ENCODE assay signal across 24 cellular contexts in genomic region chr2:172999641-173000387, GRCh38.
A peak's percentile ranks its signal among the peaks of the same experiment; 100 is the strongest.
DNase-seq lines count a peak whose midpoint lies in the region; ATAC-seq, FAIRE-seq and TF ChIP-seq lines count a peak whose summit lies in the region.
"Had no signal": no experiment of that assay in that cellular context is flagged by ENCODE, and none has a peak within 500 bp of the region (broad histone marks: within the 10 kb centered on the region; RNA-seq: fewer than 3 reads in every experiment).

No MANE protein-coding gene starts in this region.

- H4K20me1 ChIP-seq in GM23248 (ENCODE audit: insufficient read depth) (no peaks in the 10 kb centered on the region), PC-3 (ENCODE audit: low read length) (no peaks in the 10 kb centered on the region)

- WGBS in A549 (ENCODE audit: missing lambda C conversion rate), result 87% methylated on average over 4 of the region's 4 CpGs
- 76 to 78% methylated on average over 4 of the region's 4 CpGs for WGBS in GM23248 (ENCODE audit: low coverage in 1 of 2, low lambda C conversion rate in 2 of 2, missing lambda C conversion rate in 2 of 2), 2 experiments

- no peak for FAIRE-seq in A549 (lab: Jason Lieb, UNC)
- FAIRE-seq: GM19239 had no signal

- CTCF ChIA-PET in A549 (lab: Yijun Ruan, JAX) (interaction anchor here (0.7 to 1.6 kb wide), 6 partner anchors 15 to 211 kb away, joined by 3 read pairs; no protein-coding TSS in a partner anchor), PC-3 (lab: Charles Lee) (interaction anchor here (0.6 kb wide), 1 partner anchor 24 kb away, joined by 3 read pairs; no protein-coding TSS in a partner anchor)

- H2AFZ ChIP-seq in GM23248 (no peak overlapping the region), PC-3 (ENCODE audit: low read length) (no peak overlapping the region)
- H2AFZ ChIP-seq: hepatocyte had no signal

- H3K4me2 ChIP-seq in A549 (peak overlapping the region; percentile 39; the same call in 1 of the 3 replicates), GM23248 (ENCODE audit: unreplicated experiment) (peak overlapping the region; percentile 5), PC-3 (ENCODE audit: low read length) (0 out of 2 replicates have a peak overlapping the region, but pooled peaks have one; percentile 26)
- H3K4me2 ChIP-seq: hepatocyte had no signal

- in situ Hi-C loops in GM23248 (cut with MboI), result no loop called here

- peaks cover 0 to 2% (median 0%) of the 10 kb centered on the region in 7 donors for H3K9me3 Mint-ChIP-seq in CD14-positive monocyte
- H3K9me3 Mint-ChIP-seq: CD4-positive, CD25-positive, alpha-beta regulatory T cell; WTC11 had no signal

- no peaks in the 10 kb centered on the region; the same call in 1 of the 2 replicates for H3K9me2 ChIP-seq in GM23248 (ENCODE audit: insufficient read depth)
- H3K9me2 ChIP-seq in PC-3 (replicated peaks; ENCODE audit: low read length), result no peaks in the 10 kb centered on the region

- no peaks in the 10 kb centered on the region for H3K36me3 Mint-ChIP-seq in CD14-positive monocyte
- H3K36me3 Mint-ChIP-seq: CD4-positive, CD25-positive, alpha-beta regulatory T cell; WTC11 had no signal

- peak overlapping the region; percentile 36 to 65; a peak in 5 of 6 replicates for H3K27ac ChIP-seq in A549
- peak overlapping the region; percentile 8; the same call in 1 of the 2 replicates for H3K27ac ChIP-seq in GM23248
- H3K27ac ChIP-seq in PC-3 (ENCODE audit: low read length), result no peak overlapping the region
- H3K27ac ChIP-seq: brain microvascular endothelial cell, hepatocyte, thoracic aorta had no signal

- no peaks in the 10 kb centered on the region for H3K79me2 ChIP-seq in GM23248 (ENCODE audit: insufficient read depth)
- H3K79me2 ChIP-seq in PC-3 (ENCODE audit: low read length), result no peaks in the 10 kb centered on the region
- H3K79me2 ChIP-seq: hepatocyte had no signal

- POLR2A ChIA-PET in A549 (lab: Yijun Ruan, JAX), result no interaction called here
- POLR2A ChIA-PET in PC-3 (lab: Charles Lee; ENCODE audit: unreplicated experiment), result no interaction called here

- peaks cover 12% of the 10 kb centered on the region for H3K4me1 Mint-ChIP-seq in CD14-positive monocyte
- H3K4me1 Mint-ChIP-seq: CD4-positive, CD25-positive, alpha-beta regulatory T cell had no signal

- no peak for TF ChIP-seq CTCF in A549 (IDR thresholded peaks at IDR 0.05)
- TF ChIP-seq CTCF in PC-3 (conservative IDR thresholded peaks at IDR 0.05; ENCODE audit: low read depth, low read length), result no peak
- no peak for TF ChIP-seq CTCF in CD14-positive monocyte (IDR thresholded peaks at IDR 0.05)

- intact Hi-C loops in PC-3 (cut with micrococcal nuclease), result no loop called here
- intact Hi-C loops in left cardiac atrium (cut with DNase I), result no loop called here
- intact Hi-C loops in CD14-positive monocyte (cut with micrococcal nuclease), result no loop called here

- H3K9me3 ChIP-seq in A549 (peaks cover 8% of the 10 kb centered on the region; the same call in 2 of the 3 replicates), GM23248 (ENCODE audit: low read depth) (no peaks in the 10 kb centered on the region), PC-3 (ENCODE audit: low read length) (no peaks in the 10 kb centered on the region)
- H3K9me3 ChIP-seq: thoracic aorta had no signal

- BruUV-seq in PC-3 (replicated peaks; lab: Mats Ljungman, UMichigan), result no TSS peak

- no peak for TF ChIP-seq POLR2A in A549 (IDR thresholded peaks at IDR 0.05; ENCODE audit: low read length)

- H3K9ac ChIP-seq in GM23248 (no peak overlapping the region), PC-3 (ENCODE audit: low read length) (no peak overlapping the region)

- TF ChIP-seq EP300 in A549 (IDR thresholded peaks at IDR 0.05), result no peak

- H3K36me3 ChIP-seq in GM23248 (ENCODE audit: low read depth) (no peaks in the 10 kb centered on the region), PC-3 (ENCODE audit: low read depth, low read length) (no peaks in the 10 kb centered on the region)
- H3K36me3 ChIP-seq: brain microvascular endothelial cell, thoracic aorta had no signal

- H3K4me3 ChIP-seq in A549, result no peak overlapping the region
- H3K4me3 ChIP-seq in GM23248, result no peak overlapping the region
- H3K4me3 ChIP-seq in PC-3 (ENCODE audit: low read length), result no peak overlapping the region
- H3K4me3 ChIP-seq: hepatocyte, lung, thoracic aorta had no signal

- H3K4me1 ChIP-seq in A549 (peaks cover 74% of the 10 kb centered on the region), GM23248 (ENCODE audit: insufficient read depth) (peaks cover 42% of the 10 kb centered on the region), PC-3 (ENCODE audit: insufficient read depth, low read length) (peaks cover 56% of the 10 kb centered on the region)

- TF ChIP-seq RAD21 in A549 (conservative IDR thresholded peaks at IDR 0.05 in 1 of 2, IDR thresholded peaks at IDR 0.05 in 1 of 2), result no peak

- H3K27ac Mint-ChIP-seq in CD14-positive monocyte, result no peak overlapping the region
- H3K27ac Mint-ChIP-seq: CD4-positive, CD25-positive, alpha-beta regulatory T cell; WTC11 had no signal

- H3K27me3 ChIP-seq in GM23248 (replicated peaks; ENCODE audit: insufficient read depth), result no peaks in the 10 kb centered on the region
- no peaks in the 10 kb centered on the region for H3K27me3 ChIP-seq in PC-3 (ENCODE audit: low read length)
- H3K27me3 ChIP-seq: brain microvascular endothelial cell, hepatocyte had no signal

- DNase-seq in A549 (ENCODE audit: low read depth in 1 of 2, low spot score in 1 of 2) (no peak), GM23248 (peak; percentile 59), PC-3 (no peak), left cardiac atrium (no peak), CD14-positive monocyte (ENCODE audit: low spot score) (no peak)
- no peak for DNase-seq in activated CD8-positive, alpha-beta memory T cell treated with anti-CD3 and anti-CD28 coated beads, Interleukin-2, amount 50 U/mL, for 48 hours
- DNase-seq in stimulated activated CD4-positive, alpha-beta T cell treated with anti-CD3 and anti-CD28 coated beads, Interleukin-1b, Interleukin-23, amount 100 ng/mL, for 48 hours, result no peak
- DNase-seq: activated CD4-positive, alpha-beta T cell treated with anti-CD3 and anti-CD28 coated beads, Interleukin-2, amount 50 U/mL, for 4 hours; activated effector memory CD4-positive, alpha-beta T cell treated with anti-CD3 and anti-CD28 coated beads, Interleukin-2, amount 50 U/mL, for 16 hours; brain microvascular endothelial cell; CD4-positive, CD25-positive, alpha-beta regulatory T cell; cortex of kidney; Kasumi-1; NCI-H1048; NCI-H1930; NCI-H446; stimulated activated CD4-positive, alpha-beta T cell treated with anti-CD3 and anti-CD28 coated beads, Interleukin-4, amount 100 ng/mL, for 24 hours; stimulated activated naive CD4-positive, alpha-beta T cell treated with Interleukin-2 at 50 U/mL for 16 hours had no signal

- H3K27me3 Mint-ChIP-seq in CD14-positive monocyte (ENCODE audit: low read depth in 3 of 3), result peaks cover 3 to 7% (median 5%) of the 10 kb centered on the region in 3 donors

- H3F3A ChIP-seq in GM23248 (ENCODE audit: insufficient read depth) (peaks cover 34% of the 10 kb centered on the region), PC-3 (ENCODE audit: low read length, unreplicated experiment) (no peaks in the 10 kb centered on the region)

- H3K4me3 Mint-ChIP-seq in CD14-positive monocyte, result no peak overlapping the region
- H3K4me3 Mint-ChIP-seq: CD4-positive, CD25-positive, alpha-beta regulatory T cell; WTC11 had no signal

- no peak for ATAC-seq in A549
- ATAC-seq in PC-3, result no peak
- peak; percentile 87 to 88 for ATAC-seq in left cardiac atrium
- ATAC-seq in HG02840 (IDR thresholded peaks at IDR 0.05; ENCODE audit: low FRiP score, unreplicated experiment), result no peak
- ATAC-seq: WTC11 had no signal

TF ChIP-seq in A549, 52 proteins besides CTCF, POLR2A, EP300 and RAD21:
- TF ChIP-seq RARB (CRISPR knock-in tag; IDR thresholded peaks at IDR 0.05) (no peak), HES2 (IDR thresholded peaks at IDR 0.05) (no peak), CBX8 (IDR thresholded peaks at IDR 0.05) (no peak), ZNF302 (CRISPR knock-in tag; IDR thresholded peaks at IDR 0.05) (no peak)

Comparison
In these comparisons a context has a peak if more than half of its experiments do, and no peak if none do; other contexts are left out.
1. ATAC-seq: peak in left cardiac atrium (2 of 2); none in A549 (0 of 2), PC-3 (single experiment) and HG02840 (single experiment).
2. Peak in every context shown above with its lines, with median percentiles within 50 percentile points of each other: H3K4me2 ChIP-seq.